Comparison of ENCODE assay signal across 19 cellular contexts in genomic region chr5:88250010-88250409, GRCh38.
"Had no signal": no experiment of that assay in that cellular context is flagged by ENCODE, and none has a peak within 500 bp of the region (broad histone marks: within the 10 kb centered on the region; RNA-seq: fewer than 3 reads in every experiment).

No MANE protein-coding gene starts in this region.

- H3K27ac ChIP-seq: coronary artery, esophagus squamous epithelium, upper lobe of left lung had no signal

- H3K27ac Mint-ChIP-seq: activated naive CD4-positive, alpha-beta T cell treated with anti-CD3 and anti-CD28 coated beads for 36 hours had no signal

- H3K9me3 ChIP-seq: esophagus squamous epithelium, upper lobe of left lung had no signal

- H3K36me3 ChIP-seq: esophagus squamous epithelium, upper lobe of left lung had no signal

- DNase-seq: activated CD4-positive, alpha-beta T cell treated with anti-CD3 and anti-CD28 coated beads, Interleukin-2, amount 50 U/mL, for 1 hour; activated CD8-positive, alpha-beta memory T cell treated with anti-CD3 and anti-CD28 coated beads, Interleukin-2, amount 10 ng/mL, durations not matched to agents 7 days and 5 days; activated naive CD4-positive, alpha-beta T cell treated with anti-CD3 and anti-CD28 coated beads for 36 hours; activated T-cell treated with anti-CD3 and anti-CD28 coated beads, Interleukin-2, amount 50 U/mL, for 48 hours; central memory CD4-positive, alpha-beta T cell; esophagus squamous epithelium; kidney glomerular epithelial cell; left ventricle myocardium superior; mesenchymal stem cell; naive thymus-derived CD8-positive, alpha-beta T cell; nucleus accumbens; posterior cingulate gyrus; retina; stimulated activated CD4-positive, alpha-beta T cell treated with anti-CD3 and anti-CD28 coated beads, Interleukin-2, amount 100 ng/mL, for 48 hours; stimulated activated naive CD4-positive, alpha-beta T cell treated with Interleukin-2 at 50 U/mL for 16 hours; upper lobe of left lung had no signal

- H3K27me3 Mint-ChIP-seq: activated CD8-positive, alpha-beta memory T cell treated with anti-CD3 and anti-CD28 coated beads, Interleukin-2, amount 10 ng/mL, durations not matched to agents 7 days and 5 days; brain; naive thymus-derived CD8-positive, alpha-beta T cell had no signal

- H3K4me3 ChIP-seq: coronary artery, esophagus squamous epithelium, upper lobe of left lung had no signal

- H3K4me3 Mint-ChIP-seq: activated CD8-positive, alpha-beta memory T cell treated with anti-CD3 and anti-CD28 coated beads, Interleukin-2, amount 10 ng/mL, durations not matched to agents 7 days and 5 days; activated naive CD4-positive, alpha-beta T cell treated with anti-CD3 and anti-CD28 coated beads for 36 hours; brain had no signal

- H3K4me1 ChIP-seq: upper lobe of left lung had no signal

- ATAC-seq: left ventricle myocardium superior; naive thymus-derived CD8-positive, alpha-beta T cell; SK-N-SH treated with all-trans-retinoic acid at 6 μM for 48 hours had no signal

- H3K9me3 Mint-ChIP-seq: activated naive CD4-positive, alpha-beta T cell treated with anti-CD3 and anti-CD28 coated beads for 36 hours had no signal

- H3K27me3 ChIP-seq: esophagus squamous epithelium, upper lobe of left lung had no signal
